28 cellular contexts compared by ENCODE assay signal in the genomic region with DNA sequence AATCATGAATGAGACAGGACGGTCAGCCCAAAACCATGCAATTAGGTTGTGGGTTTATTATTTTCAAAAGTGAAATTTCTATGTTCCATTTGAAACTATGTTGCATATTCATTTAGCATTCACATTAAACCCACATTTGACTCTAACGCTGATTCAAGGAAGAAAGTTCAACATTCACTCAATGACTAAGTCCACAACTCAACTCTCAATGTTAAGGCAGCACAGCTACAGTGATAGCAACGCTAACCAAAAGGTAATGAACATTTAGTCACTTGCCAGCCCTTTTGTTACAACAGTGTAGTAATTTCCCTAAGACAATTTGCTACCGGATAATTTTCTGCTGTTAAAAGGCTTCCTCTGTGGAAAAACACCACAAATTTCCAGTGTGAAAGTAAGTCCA.
"Had no signal": no experiment of that assay in that cellular context is flagged by ENCODE, and none has a peak within 500 bp of the region (broad histone marks: within the 10 kb centered on the region; RNA-seq: fewer than 3 reads in every experiment).

No MANE protein-coding gene starts in this region.

- H3K27ac Mint-ChIP-seq: activated B cell treated with CpG ODN at 0.5 μM for 24 hours; activated naive CD4-positive, alpha-beta T cell treated with anti-CD3 and anti-CD28 coated beads, Interleukin-2, amount 10 ng/mL, durations not matched to agents 7 days and 5 days; immature natural killer cell; mesothelial cell of epicardium; naive B cell; progenitor cell of endocrine pancreas; T-helper 2 cell treated with Interferon-gamma antibody and Interleukin-4, amounts not matched to agents 5 μg/mL and 100 μg/mL, for 36 hours had no signal

- H3K4me3 Mint-ChIP-seq: activated B cell treated with CpG ODN at 0.5 μM for 24 hours; activated naive CD4-positive, alpha-beta T cell treated with anti-CD3 and anti-CD28 coated beads, Interleukin-2, amount 10 ng/mL, durations not matched to agents 7 days and 5 days; immature natural killer cell; mesothelial cell of epicardium; naive B cell; stimulated activated naive B cell treated with anti-CD40 and anti-IgM and Interleukin-4, amounts not matched to agents 10 μg/mL and 1 μg/mL and 100 μg/mL, for 72 hours; T-helper 2 cell treated with Interferon-gamma antibody and Interleukin-4, amounts not matched to agents 5 μg/mL and 100 μg/mL, for 36 hours had no signal

- H3K27me3 ChIP-seq: body of pancreas, esophagus muscularis mucosa, foreskin keratinocyte, heart left ventricle, ovary, tibial nerve had no signal

- H3K36me3 ChIP-seq: ovary had no signal

- H3K27ac ChIP-seq: body of pancreas, esophagus muscularis mucosa, foreskin keratinocyte, heart left ventricle, ovary, tibial nerve had no signal

- H3K4me1 Mint-ChIP-seq: activated B cell treated with CpG ODN at 0.5 μM for 24 hours, mesothelial cell of epicardium, naive B cell had no signal

- H3K9me3 ChIP-seq: body of pancreas, esophagus muscularis mucosa, heart left ventricle, ovary, tibial nerve had no signal

- H3K4me1 ChIP-seq: body of pancreas, esophagus muscularis mucosa, foreskin keratinocyte, heart left ventricle, tibial nerve had no signal

- DNase-seq: activated B cell treated with CpG ODN at 0.5 μM for 24 hours; activated CD4-positive, alpha-beta T cell treated with anti-CD3 and anti-CD28 coated beads for 48 hours; activated effector memory CD4-positive, alpha-beta T cell treated with anti-CD3 and anti-CD28 coated beads, Interleukin-2, amount 50 U/mL, for 16 hours; activated naive CD4-positive, alpha-beta T cell treated with anti-CD3 and anti-CD28 coated beads, Interleukin-2, amount 10 ng/mL, durations not matched to agents 7 days and 5 days; anterior cingulate cortex; body of pancreas; dermis blood vessel endothelial cell; effector CD4-positive, alpha-beta T cell; foreskin keratinocyte; heart left ventricle; hypothalamus; immature natural killer cell; kidney; left colon; naive B cell; ovary; retina; stimulated activated CD4-positive, alpha-beta T cell treated with anti-CD3 and anti-CD28 coated beads, Interleukin-1b, Interleukin-23, amount 100 ng/mL, for 48 hours; stimulated activated CD4-positive, alpha-beta T cell treated with anti-CD3 and anti-CD28 coated beads, Interleukin-4, amount 100 ng/mL, for 4 hours; stimulated activated CD8-positive, alpha-beta memory T cell treated with anti-CD3 and anti-CD28 coated beads, Interleukin-4, amount 100 ng/mL, for 48 hours; stimulated activated naive B cell treated with anti-CD40 and anti-IgM and Interleukin-4, amounts not matched to agents 10 μg/mL and 1 μg/mL and 100 μg/mL, for 72 hours; T-helper 1 cell had no signal

- H3K9me3 Mint-ChIP-seq: activated B cell treated with CpG ODN at 0.5 μM for 24 hours; activated naive CD4-positive, alpha-beta T cell treated with anti-CD3 and anti-CD28 coated beads, Interleukin-2, amount 10 ng/mL, durations not matched to agents 7 days and 5 days; immature natural killer cell; mesothelial cell of epicardium; T-helper 2 cell treated with Interferon-gamma antibody and Interleukin-4, amounts not matched to agents 5 μg/mL and 100 μg/mL, for 36 hours had no signal

- H3K27me3 Mint-ChIP-seq: activated B cell treated with CpG ODN at 0.5 μM for 24 hours; activated naive CD4-positive, alpha-beta T cell treated with anti-CD3 and anti-CD28 coated beads, Interleukin-2, amount 10 ng/mL, durations not matched to agents 7 days and 5 days; naive B cell; progenitor cell of endocrine pancreas; stimulated activated naive B cell treated with anti-CD40 and anti-IgM and Interleukin-4, amounts not matched to agents 10 μg/mL and 1 μg/mL and 100 μg/mL, for 72 hours had no signal

- H3K4me3 ChIP-seq: body of pancreas, esophagus muscularis mucosa, heart left ventricle, ovary, smooth muscle cell, tibial nerve had no signal

- ATAC-seq: body of pancreas; foreskin keratinocyte; heart left ventricle; left colon; stimulated activated naive B cell treated with anti-CD40 and anti-IgM and Interleukin-4, amounts not matched to agents 10 μg/mL and 1 μg/mL and 100 μg/mL, for 72 hours had no signal
